In the genomic region with DNA sequence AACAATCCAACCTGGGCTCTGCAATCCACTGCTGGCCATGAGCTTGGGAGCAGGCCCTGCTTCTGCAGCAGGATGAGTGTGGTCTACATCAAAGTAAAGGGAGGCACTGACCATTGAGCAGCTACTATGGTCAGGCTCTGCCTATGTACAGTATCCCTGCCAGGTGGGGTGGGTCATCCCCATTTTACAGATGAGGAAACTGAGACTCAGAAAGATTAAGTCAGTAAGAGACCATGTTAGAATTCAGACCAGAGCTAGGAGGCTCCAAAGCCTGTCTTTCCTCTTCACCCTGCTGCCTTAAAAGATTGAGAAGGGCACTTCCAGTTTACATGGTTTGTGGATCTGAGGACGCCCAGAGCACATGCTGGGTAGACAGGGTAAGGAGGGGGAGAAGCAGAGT, we compare ENCODE assay signal across 30 cellular contexts. TPM values are rescaled to one million over a fixed set of nuclear protein-coding genes. Genes with fewer than 3 reads are reported as not detected.
"Had no signal": no experiment of that assay in that cellular context is flagged by ENCODE, and none has a peak within 500 bp of the region (broad histone marks: within the 10 kb centered on the region; RNA-seq: fewer than 3 reads in every experiment).

No MANE protein-coding gene starts in this region.

- H3K27me3 Mint-ChIP-seq: naive B cell; stimulated activated memory B cell treated with anti-CD40 and anti-IgM and Interleukin-4, amounts not matched to agents 10 μg/mL and 1 μg/mL and 100 μg/mL, for 72 hours had no signal

- ATAC-seq: natural killer cell; stimulated activated memory B cell treated with anti-CD40 and anti-IgM and Interleukin-4, amounts not matched to agents 10 μg/mL and 1 μg/mL and 100 μg/mL, for 72 hours; stimulated activated naive CD8-positive, alpha-beta T cell treated with anti-CD3 and anti-CD28 coated beads, Interleukin-15, amount 100 ng/mL, for 72 hours had no signal

- H3K27ac Mint-ChIP-seq: mesothelial cell of epicardium; natural killer cell; nephron progenitor cell; neural progenitor cell; progenitor cell of endocrine pancreas; stimulated activated memory B cell treated with anti-CD40 and anti-IgM and Interleukin-4, amounts not matched to agents 10 μg/mL and 1 μg/mL and 100 μg/mL, for 72 hours; stimulated activated naive CD8-positive, alpha-beta T cell treated with anti-CD3 and anti-CD28 coated beads, Interleukin-15, amount 100 ng/mL, for 72 hours; type B pancreatic cell had no signal

- H3K9me3 Mint-ChIP-seq: mesothelial cell of epicardium; natural killer cell; nephron progenitor cell; neural progenitor cell; stimulated activated memory B cell treated with anti-CD40 and anti-IgM and Interleukin-4, amounts not matched to agents 10 μg/mL and 1 μg/mL and 100 μg/mL, for 72 hours; stimulated activated naive CD8-positive, alpha-beta T cell treated with anti-CD3 and anti-CD28 coated beads, Interleukin-15, amount 100 ng/mL, for 72 hours; type B pancreatic cell had no signal

- H3K27me3 ChIP-seq: hepatocyte, neutrophil, right atrium auricular region, sigmoid colon, tibial nerve, uterus had no signal

- H3K36me3 ChIP-seq: left ventricle myocardium inferior, neural progenitor cell, neutrophil, right atrium auricular region, sigmoid colon, uterus had no signal

- DNase-seq: islet precursor cell; left ventricle myocardium inferior; mesendoderm; naive B cell; natural killer cell; nephron progenitor cell; occipital lobe; sigmoid colon; small intestine; stimulated activated CD4-positive, alpha-beta T cell treated with anti-CD3 and anti-CD28 coated beads, Interleukin-1b, Interleukin-23, amount 100 ng/mL, for 48 hours; stimulated activated CD4-positive, alpha-beta T cell treated with anti-CD3 and anti-CD28 coated beads, Interleukin-2, amount 100 ng/mL, for 48 hours; stimulated activated CD4-positive, alpha-beta T cell treated with anti-CD3 and anti-CD28 coated beads, Interleukin-4, amount 100 ng/mL, for 4 hours; stimulated activated CD8-positive, alpha-beta memory T cell treated with anti-CD3 and anti-CD28 coated beads, Interleukin-4, amount 100 ng/mL, for 48 hours; stimulated activated naive CD4-positive, alpha-beta T cell treated with Interleukin-2 at 50 U/mL for 16 hours; stimulated activated naive CD8-positive, alpha-beta T cell treated with anti-CD3 and anti-CD28 coated beads, Interleukin-15, amount 100 ng/mL, for 72 hours; substantia nigra; uterus had no signal

- H3K79me2 ChIP-seq: hepatocyte, parathyroid adenoma had no signal

- H3K4me1 Mint-ChIP-seq: mesothelial cell of epicardium; natural killer cell; nephron progenitor cell; stimulated activated naive CD8-positive, alpha-beta T cell treated with anti-CD3 and anti-CD28 coated beads, Interleukin-15, amount 100 ng/mL, for 72 hours had no signal

- H3K4me3 Mint-ChIP-seq: mesothelial cell of epicardium; naive B cell; natural killer cell; nephron progenitor cell; neural progenitor cell; stimulated activated memory B cell treated with anti-CD40 and anti-IgM and Interleukin-4, amounts not matched to agents 10 μg/mL and 1 μg/mL and 100 μg/mL, for 72 hours; stimulated activated naive CD8-positive, alpha-beta T cell treated with anti-CD3 and anti-CD28 coated beads, Interleukin-15, amount 100 ng/mL, for 72 hours; type B pancreatic cell had no signal

- H3K4me2 ChIP-seq: hepatocyte, neural progenitor cell had no signal

- H3K4me1 ChIP-seq: left ventricle myocardium inferior, neural progenitor cell, parathyroid adenoma, right atrium auricular region, sigmoid colon, uterus had no signal

- FAIRE-seq: small intestine had no signal

- H3K27ac ChIP-seq: hepatocyte, left ventricle myocardium inferior, neural progenitor cell, neutrophil, parathyroid adenoma, right atrium auricular region, sigmoid colon, tibial nerve, uterus had no signal

- H3K36me3 Mint-ChIP-seq: natural killer cell, type B pancreatic cell had no signal

- H3K9ac ChIP-seq: neural progenitor cell, parathyroid adenoma had no signal

- H2AFZ ChIP-seq: hepatocyte, neural progenitor cell, parathyroid adenoma had no signal

- H3K9me3 ChIP-seq: left ventricle myocardium inferior, neutrophil, right atrium auricular region, sigmoid colon, tibial nerve, uterus had no signal

- H3K4me3 ChIP-seq: hepatocyte, left ventricle myocardium inferior, lung, neural progenitor cell, right atrium auricular region, sigmoid colon, tibial nerve, uterus had no signal

RNA-seq across cellular contexts. Expression of a gene that starts 27.1 kb away (rescaled TPM):
- total RNA-seq: osteocyte, renal cortical epithelial cell had no signal
